ENCODE assay signal across 17 cellular contexts in genomic region chr6:163565140-163565539, GRCh38.
DNase-seq lines count a peak whose midpoint lies in the region; FAIRE-seq and TF ChIP-seq lines count a peak whose summit lies in the region.
"Had no signal": no experiment of that assay in that cellular context is flagged by ENCODE, and none has a peak within 500 bp of the region (broad histone marks: within the 10 kb centered on the region; RNA-seq: fewer than 3 reads in every experiment).

No MANE protein-coding gene starts in this region.

- peak overlapping the region in 2 of 3 experiments; percentile 37 to 91; a peak in 2 of 7 replicates for H3K27ac Mint-ChIP-seq in H9
- H3K27ac Mint-ChIP-seq: nephron progenitor cell; stimulated activated memory B cell treated with anti-CD40 and anti-IgM and Interleukin-4, amounts not matched to agents 10 μg/mL and 1 μg/mL and 100 μg/mL, for 72 hours; T-helper 1 cell treated with Interleukin-12 subunit alpha and Interleukin-12 subunit beta and Interleukin-4 antibody, amounts not matched to agents 30 μg/mL and 1 μg/mL, for 36 hours had no signal

- no peaks in the 10 kb centered on the region for H3K9me3 ChIP-seq in H9 (ENCODE audit: control insufficient read depth, low read depth, low read length)
- no peaks in the 10 kb centered on the region for H3K9me3 ChIP-seq in mammary epithelial cell (replicated peaks; ENCODE audit: insufficient read depth, low read length)
- H3K9me3 ChIP-seq: thyroid gland had no signal

- no peak overlapping the region for H3K27ac ChIP-seq in H9 (ENCODE audit: insufficient read length, low read depth, low read length)
- H3K27ac ChIP-seq in mammary epithelial cell (ENCODE audit: insufficient read depth, low read depth, low read length), result no peak overlapping the region
- H3K27ac ChIP-seq: thyroid gland had no signal

- H3K4me1 ChIP-seq in H9 (ENCODE audit: insufficient read depth, low read length), result no peaks in the 10 kb centered on the region; the same call in 1 of the 2 replicates
- no peaks in the 10 kb centered on the region for H3K4me1 ChIP-seq in mammary epithelial cell (ENCODE audit: insufficient read depth, low read length)
- H3K4me1 ChIP-seq: thyroid gland had no signal

- no peak overlapping the region for H3K4ac ChIP-seq in H9 (ENCODE audit: low read depth, low read length)

- H3K36me3 ChIP-seq in mammary epithelial cell (ENCODE audit: insufficient read depth, low read length), result peaks cover 8% of the 10 kb centered on the region

- no TSS peak for BruUV-seq in mammary epithelial cell (replicated peaks; lab: Mats Ljungman, UMichigan)

- WGBS in H9 (ENCODE audit: extremely low coverage, insufficient read length, low lambda C conversion rate), result no CpG with 5 or more reads among the region's 4 CpGs
- WGBS in mammary epithelial cell (ENCODE audit: low coverage, missing lambda C conversion rate), result 94% methylated on average over 2 of the region's 4 CpGs

- dilution Hi-C loops in mammary epithelial cell (cut with HindIII; ENCODE audit: low sequenced_read_pairs), result no loop called here

- no peak overlapping the region for H3K56ac ChIP-seq in H9 (ENCODE audit: insufficient read length, low read depth, low read length)

- H2BK5ac ChIP-seq in H9 (ENCODE audit: insufficient read length, low read length), result no peak overlapping the region

- intact Hi-C loops in mammary epithelial cell (cut with micrococcal nuclease), result no loop called here

- H3K4me1 Mint-ChIP-seq in H9, result peaks cover 2 to 7% of the 10 kb centered on the region in 2 experiments; a peak in 2 of 4 replicates
- H3K4me1 Mint-ChIP-seq: nephron progenitor cell; stimulated activated memory B cell treated with anti-CD40 and anti-IgM and Interleukin-4, amounts not matched to agents 10 μg/mL and 1 μg/mL and 100 μg/mL, for 72 hours had no signal

- no peaks in the 10 kb centered on the region for H3K23me2 ChIP-seq in H9 (ENCODE audit: insufficient read length, low read depth, low read length, poor library complexity, severe bottlenecking)

- no peak overlapping the region for H3K18ac ChIP-seq in H9 (ENCODE audit: insufficient read length, low read depth, low read length)

- H4K5ac ChIP-seq in H9 (ENCODE audit: insufficient read length, low read depth, low read length), result no peak overlapping the region

- H2AFZ ChIP-seq in H9 (ENCODE audit: low read length) (no peak overlapping the region), mammary epithelial cell (ENCODE audit: low read depth, low read length) (no peak overlapping the region)

- H2BK12ac ChIP-seq in H9 (ENCODE audit: insufficient read length, low read depth, low read length), result no peak overlapping the region

- H3K4me2 ChIP-seq in H9 (ENCODE audit: insufficient read depth, insufficient read length, low read length) (no peak overlapping the region), mammary epithelial cell (ENCODE audit: insufficient read depth, low read depth, low read length) (no peak overlapping the region)

- peaks cover 3% of the 10 kb centered on the region for H3K79me1 ChIP-seq in H9 (ENCODE audit: insufficient read depth, low read depth, low read length, poor library complexity, severe bottlenecking)

- H3K9me3 Mint-ChIP-seq in H9, result no peaks in the 10 kb centered on the region
- H3K9me3 Mint-ChIP-seq: stimulated activated memory B cell treated with anti-CD40 and anti-IgM and Interleukin-4, amounts not matched to agents 10 μg/mL and 1 μg/mL and 100 μg/mL, for 72 hours; T-helper 1 cell treated with Interleukin-12 subunit alpha and Interleukin-12 subunit beta and Interleukin-4 antibody, amounts not matched to agents 30 μg/mL and 1 μg/mL, for 36 hours had no signal

- no peak overlapping the region for H3K14ac ChIP-seq in H9 (ENCODE audit: insufficient read depth, low read length)

- no peaks in the 10 kb centered on the region for H3K27me3 Mint-ChIP-seq in H9 (ENCODE audit: low read depth)
- H3K27me3 Mint-ChIP-seq: stimulated activated memory B cell treated with anti-CD40 and anti-IgM and Interleukin-4, amounts not matched to agents 10 μg/mL and 1 μg/mL and 100 μg/mL, for 72 hours had no signal

- H3K27me3 ChIP-seq in H9 (ENCODE audit: insufficient read depth, low read length), result no peaks in the 10 kb centered on the region
- H3K27me3 ChIP-seq in mammary epithelial cell (ENCODE audit: insufficient read depth, low read length), result no peaks in the 10 kb centered on the region
- H3K27me3 ChIP-seq: MG63, thyroid gland had no signal

- H2BK120ac ChIP-seq in H9 (ENCODE audit: low read depth, low read length, poor library complexity, severe bottlenecking), result no peak overlapping the region

- H3K4me3 Mint-ChIP-seq in H9, result no peak overlapping the region
- H3K4me3 Mint-ChIP-seq: nephron progenitor cell; stimulated activated memory B cell treated with anti-CD40 and anti-IgM and Interleukin-4, amounts not matched to agents 10 μg/mL and 1 μg/mL and 100 μg/mL, for 72 hours; T-helper 1 cell treated with Interleukin-12 subunit alpha and Interleukin-12 subunit beta and Interleukin-4 antibody, amounts not matched to agents 30 μg/mL and 1 μg/mL, for 36 hours had no signal

- CTCF ChIA-PET in mammary epithelial cell (lab: Charles Lee; ENCODE audit: low non-redundant PET), result interaction anchor here (0.6 kb wide), 1 partner anchor 11 kb away, joined by 3 read pairs; no protein-coding TSS in a partner anchor

- no peak overlapping the region for H4K8ac ChIP-seq in H9 (replicated peaks; ENCODE audit: insufficient read length, low read depth, low read length)

- peaks cover 2% of the 10 kb centered on the region; the same call in 1 of the 2 replicates for H3K79me2 ChIP-seq in H9 (ENCODE audit: insufficient read depth, low read length)
- peaks cover 7% of the 10 kb centered on the region for H3K79me2 ChIP-seq in mammary epithelial cell (ENCODE audit: insufficient read depth, low read length)

- no peak overlapping the region for H2AK5ac ChIP-seq in H9 (ENCODE audit: insufficient read length, low read length)

- H3K4me3 ChIP-seq in cardiac fibroblast (replicated peaks in 1 of 2; ENCODE audit: low read depth in 2 of 2, low read length in 2 of 2) (no peak overlapping the region), mammary epithelial cell (replicated peaks in 1 of 3; ENCODE audit: insufficient read depth in 1 of 3, low read depth in 2 of 3, low read length in 3 of 3) (no peak overlapping the region)
- H3K4me3 ChIP-seq: MG63, thyroid gland had no signal

- H3K9ac ChIP-seq in H9 (ENCODE audit: extremely low read depth, insufficient read length, low read length) (no peak overlapping the region), mammary epithelial cell (ENCODE audit: insufficient read depth, low read length) (no peak overlapping the region)

- peaks cover 5 to 35% (median 26%) of the 10 kb centered on the region in 3 experiments; a peak in 6 of 7 replicates for H3K36me3 Mint-ChIP-seq in H9 (ENCODE audit: insufficient read depth in 1 of 3, low read depth in 3 of 3)

- H2BK15ac ChIP-seq in H9 (ENCODE audit: low read depth, low read length), result no peak overlapping the region

- no peaks in the 10 kb centered on the region for H4K20me1 ChIP-seq in H9 (ENCODE audit: control insufficient read depth, insufficient read depth, insufficient read length)
- no peaks in the 10 kb centered on the region for H4K20me1 ChIP-seq in mammary epithelial cell (ENCODE audit: insufficient read depth, low read length)

- H2BK20ac ChIP-seq in H9 (ENCODE audit: low read depth, low read length, poor library complexity, severe bottlenecking), result no peak overlapping the region

- in situ Hi-C loops in mammary epithelial cell (cut with MboI; ENCODE audit: low sequenced_read_pairs in 2 of 2), result loop anchor here in 1 of 2 donors (25.0 kb wide), 1 partner anchor 128 kb away; no protein-coding TSS in a partner anchor

- DNase-seq in H9, result no peak
- peak; percentile 14 for DNase-seq in NCI-H510A (lab: John Stamatoyannopoulos, UW)
- DNase-seq in cardiac fibroblast (ENCODE audit: low read depth in 2 of 2), result peak; percentile 36 to 58
- peak; percentile 92 for DNase-seq in myocyte (ENCODE audit: low read depth)
- no peak for DNase-seq in RCC 7860 (ENCODE audit: low spot score)
- DNase-seq in activated CD4-positive, alpha-beta T cell treated with anti-CD3 and anti-CD28 coated beads for 1 hour, result no peak
- no peak for DNase-seq in SW480 (ENCODE audit: low spot score)
- DNase-seq in mammary epithelial cell, result no peak
- DNase-seq: activated CD4-positive, CD25-positive, alpha-beta regulatory T cell; amniotic stem cell; cortex of kidney; MG63; NCI-H2029 treated with DMSO at 0.1 percent for 48 hours; nephron progenitor cell; thyroid gland had no signal

- no peak overlapping the region for H4K91ac ChIP-seq in H9 (ENCODE audit: insufficient read length, low read depth, low read length)

- TF ChIP-seq CTCF in H9 (conservative IDR thresholded peaks at IDR 0.05) (no peak), cardiac fibroblast (IDR thresholded peaks at IDR 0.05; ENCODE audit: low read depth, low read length) (no peak), mammary epithelial cell (conservative IDR thresholded peaks at IDR 0.05 in 1 of 2, IDR thresholded peaks at IDR 0.05 in 1 of 2; ENCODE audit: extremely low read depth in 1 of 2, insufficient read depth in 1 of 2, low read depth in 1 of 2, low read length in 2 of 2) (no peak)

- H3T11ph ChIP-seq in H9 (ENCODE audit: low read length), result no peak overlapping the region

- no peak for FAIRE-seq in RCC 7860 (lab: Jason Lieb, UNC)

- H3K23ac ChIP-seq in H9 (ENCODE audit: insufficient read length, low read depth, low read length), result no peak overlapping the region

Comparison
In these comparisons a context has a peak if more than half of its experiments do, and no peak if none do; other contexts are left out.
1. DNase-seq: peak in NCI-H510A (single experiment), cardiac fibroblast (2 of 2) and myocyte (single experiment); none in H9 (single experiment), RCC 7860 (single experiment), activated CD4-positive, alpha-beta T cell treated with anti-CD3 and anti-CD28 coated beads for 1 hour (single experiment), SW480 (single experiment) and mammary epithelial cell (single experiment).